15 cellular contexts compared by ENCODE assay signal in genomic region chr17:31195305-31195704, GRCh38.
A peak's percentile ranks its signal among the peaks of the same experiment; 100 is the strongest.
DNase-seq lines count a peak whose midpoint lies in the region; ATAC-seq, FAIRE-seq and TF ChIP-seq lines count a peak whose summit lies in the region.
"Had no signal": no experiment of that assay in that cellular context is flagged by ENCODE, and none has a peak within 500 bp of the region (broad histone marks: within the 10 kb centered on the region; RNA-seq: fewer than 3 reads in every experiment).

No MANE protein-coding gene starts in this region.

- H3K27ac ChIP-seq in IMR-90 (ENCODE audit: insufficient read depth, low read length), result no peak overlapping the region
- H3K27ac ChIP-seq: BLaER1, GM23248 had no signal

- no peak overlapping the region for H2AK9ac ChIP-seq in IMR-90 (replicated peaks; ENCODE audit: low read depth, low read length, poor library complexity)

- H3K4me3 ChIP-seq in IMR-90 (ENCODE audit: insufficient read depth, low read depth, low read length) (no peak overlapping the region), endocrine pancreas (ENCODE audit: control insufficient read depth, insufficient read depth, low read length) (peak overlapping the region; percentile 94)
- H3K4me3 ChIP-seq: BLaER1, GM12878, GM23248, HAP-1 had no signal

- no peak overlapping the region for H3K14ac ChIP-seq in IMR-90 (replicated peaks; ENCODE audit: low read depth, low read length)

- H3K18ac ChIP-seq in IMR-90 (ENCODE audit: low read depth, low read length), result no peak overlapping the region

- H3K23ac ChIP-seq in IMR-90 (ENCODE audit: low read depth, low read length), result no peak overlapping the region

- no peak overlapping the region for H3K4me2 ChIP-seq in IMR-90 (ENCODE audit: low read depth, low read length)
- H3K4me2 ChIP-seq: BLaER1 had no signal

- H3K36me3 ChIP-seq in IMR-90 (ENCODE audit: control insufficient read depth, insufficient read depth, low read length) (peaks cover 5% of the 10 kb centered on the region), endocrine pancreas (ENCODE audit: control insufficient read depth, insufficient read depth, low read length) (no peaks in the 10 kb centered on the region)
- H3K36me3 ChIP-seq: BLaER1, HAP-1 had no signal

- CTCF ChIA-PET in IMR-90 (lab: Yijun Ruan, JAX), result interaction anchor here (0.7 kb wide), 1 partner anchor 22 kb away, joined by 11 read pairs; no protein-coding TSS in a partner anchor

- no peak overlapping the region for H2AK5ac ChIP-seq in IMR-90 (ENCODE audit: low read depth, low read length)

- no peak overlapping the region for H4K8ac ChIP-seq in IMR-90 (ENCODE audit: low read depth in 2 of 2, low read length in 2 of 2)

- no peak for TF ChIP-seq POLR2A in IMR-90 (IDR thresholded peaks at IDR 0.05; ENCODE audit: low read depth, low read length)

- no peak overlapping the region for H2BK5ac ChIP-seq in IMR-90 (ENCODE audit: low read depth, low read length, poor library complexity, severe bottlenecking)

- H4K91ac ChIP-seq in IMR-90 (ENCODE audit: insufficient read depth, low read depth, low read length), result no peak overlapping the region

- peaks cover 3% of the 10 kb centered on the region; the same call in 1 of the 2 replicates for H4K20me1 ChIP-seq in IMR-90 (ENCODE audit: insufficient read depth, low read length)
- H4K20me1 ChIP-seq: BLaER1 had no signal

- intact Hi-C loops in IMR-90 (cut with micrococcal nuclease), result no loop called here

- TF ChIP-seq CTCF in D721Med (IDR thresholded peaks at IDR 0.05; ENCODE audit: insufficient read depth, missing control alignments), result no peak
- no peak for TF ChIP-seq CTCF in IMR-90 (conservative IDR thresholded peaks at IDR 0.05; ENCODE audit: low read depth, low read length)

- 100% methylated on average over 1 of the region's 5 CpGs; no CpG with 5 or more reads in 1 of the 2 experiments for WGBS in IMR-90 (ENCODE audit: extremely low coverage in 2 of 2, insufficient read length in 1 of 2), 2 experiments

- no peak overlapping the region for H2BK20ac ChIP-seq in IMR-90 (ENCODE audit: low read depth, low read length)

- POLR2A ChIA-PET in IMR-90 (lab: Charles Lee; ENCODE audit: unreplicated experiment), result no interaction called here

- H4K5ac ChIP-seq in IMR-90 (ENCODE audit: low read depth, low read length), result no peak overlapping the region

- in situ Hi-C loops in IMR-90 (cut with MboI; ENCODE audit: low sequenced_read_pairs), result no loop called here

- H2BK120ac ChIP-seq in IMR-90 (ENCODE audit: low read depth, low read length), result no peak overlapping the region

- H3K56ac ChIP-seq in IMR-90 (ENCODE audit: extremely low read depth, insufficient read depth, low read length), result no peak overlapping the region

- no peak for TF ChIP-seq RAD21 in IMR-90 (IDR thresholded peaks at IDR 0.05; ENCODE audit: low read length)

- no peak overlapping the region for H2AFZ ChIP-seq in IMR-90 (replicated peaks; ENCODE audit: low read length, poor library complexity)
- H2AFZ ChIP-seq: GM23248 had no signal

- H3K4me1 ChIP-seq in IMR-90 (ENCODE audit: control insufficient read depth, insufficient read depth, low read length) (0 out of 2 replicates have a peak, but pooled peaks cover under 1% of the 10 kb centered on the region), endocrine pancreas (ENCODE audit: control insufficient read depth, insufficient read depth, low read length) (peaks cover 4% of the 10 kb centered on the region)
- H3K4me1 ChIP-seq: BLaER1 had no signal

- no peak overlapping the region for H3K9ac ChIP-seq in IMR-90 (ENCODE audit: low read depth, low read length)
- H3K9ac ChIP-seq in endocrine pancreas (ENCODE audit: control insufficient read depth, insufficient read depth, low read length), result no peak overlapping the region
- H3K9ac ChIP-seq: BLaER1, GM23248 had no signal

- H3K79me1 ChIP-seq in IMR-90 (ENCODE audit: low read depth in 1 of 2, low read length in 2 of 2), result peaks cover 11 to 22% of the 10 kb centered on the region in 2 experiments

- peaks cover under 1% of the 10 kb centered on the region; the same call in 1 of the 2 replicates for H3K9me1 ChIP-seq in IMR-90 (ENCODE audit: insufficient read depth, low read length)

- FAIRE-seq in D721Med (lab: Jason Lieb, UNC), result peak; percentile 11
- FAIRE-seq: GM12878 had no signal

- H2BK15ac ChIP-seq in IMR-90 (ENCODE audit: low read depth, low read length), result no peak overlapping the region

- H3K27me3 ChIP-seq in IMR-90 (ENCODE audit: control insufficient read depth, insufficient read depth, low read length) (no peaks in the 10 kb centered on the region), endocrine pancreas (ENCODE audit: control insufficient read depth, insufficient read depth, low read length) (no peaks in the 10 kb centered on the region)
- H3K27me3 ChIP-seq: BLaER1 had no signal

- ATAC-seq in IMR-90 (ENCODE audit: low read depth), result no peak
- peak; percentile 70 for ATAC-seq in left lobe of liver
- ATAC-seq in activated CD4-positive, CD25-positive, alpha-beta regulatory T cell treated with anti-CD3 and anti-CD28 coated beads, Interleukin-2, amount 50 U/mL, for 24 hours, result no peak
- ATAC-seq: GM12878 had no signal

- dilution Hi-C loops in IMR-90 (cut with HindIII; ENCODE audit: low sequenced_read_pairs, unreplicated experiment), result no loop called here

- no TSS peak for BruUV-seq in IMR-90 (replicated peaks; lab: Mats Ljungman, UMichigan)

- H3K9me3 ChIP-seq in IMR-90 (ENCODE audit: control insufficient read depth, insufficient read depth, low read length) (no peaks in the 10 kb centered on the region), endocrine pancreas (ENCODE audit: control insufficient read depth, low read length) (no peaks in the 10 kb centered on the region)
- H3K9me3 ChIP-seq: HAP-1 had no signal

- DNase-seq in D721Med (ENCODE audit: insufficient read length, low spot score) (no peak), IMR-90 (no peak), left lobe of liver (ENCODE audit: low spot score) (no peak), occipital lobe (lab: John Stamatoyannopoulos, UW) (no peak)
- no peak for DNase-seq in activated CD8-positive, alpha-beta memory T cell treated with anti-CD3 and anti-CD28 coated beads, Interleukin-2, amount 50 U/mL, for 4 hours
- DNase-seq: CD4-positive, alpha-beta memory T cell; DND-41; EL; GM23248; KBM-7 had no signal

- no peak overlapping the region for H3K4ac ChIP-seq in IMR-90 (ENCODE audit: low read depth, low read length)

TF ChIP-seq in IMR-90, 13 proteins besides CTCF, POLR2A, EP300 and RAD21:
- peak; percentile 58 for TF ChIP-seq CEBPB (IDR thresholded peaks at IDR 0.05; ENCODE audit: low read depth, low read length)
- no peak for TF ChIP-seq NFE2L2 (IDR thresholded peaks at IDR 0.05; ENCODE audit: low read depth, low read length)
TF ChIP-seq in IMR-90: peak in this region for 1.
